ENCODE assay signal across 1 cellular context in genomic region chr17:82613283-82614094, GRCh38.
TF ChIP-seq lines count a peak whose summit lies in the region.

No MANE protein-coding gene starts in this region.

TF ChIP-seq in SK-N-SH, 30 proteins besides CTCF, POLR2A, EP300 and RAD21 (continued from another document):
- TF ChIP-seq RXRA (IDR thresholded peaks at IDR 0.05; ENCODE audit: borderline replicate concordance, low read depth): no peak
- TF ChIP-seq TCF12 (IDR thresholded peaks at IDR 0.05): no peak
- no peak for TF ChIP-seq PBX3 (IDR thresholded peaks at IDR 0.05)
- TF ChIP-seq ZBTB33 (IDR thresholded peaks at IDR 0.05; ENCODE audit: borderline replicate concordance, low read depth): no peak
- TF ChIP-seq ELF1 (IDR thresholded peaks at IDR 0.05): no peak
- TF ChIP-seq POLR2AphosphoS5 (IDR thresholded peaks at IDR 0.05; ENCODE audit: low read depth, low read length): no peak; the same call in 1 of the 2 replicates
- TF ChIP-seq NFIC (IDR thresholded peaks at IDR 0.05; ENCODE audit: borderline replicate concordance): no peak
- no peak for TF ChIP-seq FOXM1 (IDR thresholded peaks at IDR 0.05; ENCODE audit: low read depth)
- no peak for TF ChIP-seq RFX5 (IDR thresholded peaks at IDR 0.05; ENCODE audit: low read length)
- TF ChIP-seq MXI1 (IDR thresholded peaks at IDR 0.05; ENCODE audit: low read depth, low read length): no peak
- no peak for TF ChIP-seq YY1 (IDR thresholded peaks at IDR 0.05; ENCODE audit: low read depth)
- TF ChIP-seq CHD2 (IDR thresholded peaks at IDR 0.05; ENCODE audit: low read length, partially characterized antibody): no peak
- no peak for TF ChIP-seq EZH2phosphoT487 (IDR thresholded peaks at IDR 0.05; ENCODE audit: borderline replicate concordance, low read depth)
